22 cellular contexts compared by ENCODE assay signal in the genomic region with DNA sequence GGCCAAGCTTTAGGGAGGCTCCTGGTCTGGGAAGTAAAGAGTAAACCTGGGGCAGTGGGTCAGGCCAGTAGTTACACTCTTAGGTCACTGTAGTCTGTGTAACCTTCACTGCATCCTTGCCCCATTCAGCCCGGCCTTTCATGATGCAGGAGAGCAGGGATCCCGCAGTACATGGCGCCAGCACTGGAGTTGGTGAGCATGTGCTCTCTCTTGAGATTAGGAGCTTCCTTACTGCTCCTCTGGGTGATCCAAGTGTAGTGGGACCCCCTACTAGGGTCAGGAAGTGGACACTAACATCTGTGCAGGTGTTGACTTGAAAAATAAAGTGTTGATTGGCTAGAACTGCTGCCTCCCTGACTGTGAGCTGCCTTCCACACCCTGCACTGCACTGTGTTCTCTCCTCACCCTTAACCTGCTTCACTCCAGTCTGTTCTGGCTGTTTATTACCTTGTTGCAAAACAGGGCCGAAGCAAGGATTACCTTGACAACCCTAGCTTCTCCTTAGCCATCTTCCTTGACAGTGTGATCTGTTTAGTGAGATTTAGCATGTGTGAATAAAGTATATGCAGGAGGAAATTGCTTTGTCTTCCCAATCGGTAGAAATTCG. TPM values are rescaled to one million over a fixed set of nuclear protein-coding genes. Genes with fewer than 3 reads are reported as not detected.
DNase-seq lines count a peak whose midpoint lies in the region; ATAC-seq, FAIRE-seq and TF ChIP-seq lines count a peak whose summit lies in the region.
"Had no signal": no experiment of that assay in that cellular context is flagged by ENCODE, and none has a peak within 500 bp of the region (broad histone marks: within the 10 kb centered on the region; RNA-seq: fewer than 3 reads in every experiment).

No MANE protein-coding gene starts in this region.

- no peaks in the 10 kb centered on the region for H3K9me3 ChIP-seq in CD8-positive, alpha-beta T cell (ENCODE audit: low read length)
- no peaks in the 10 kb centered on the region for H3K9me3 ChIP-seq in OCI-LY7 (ENCODE audit: low read length)
- H3K9me3 ChIP-seq: Caco-2, left ventricle myocardium inferior, pancreas had no signal

- peaks cover 45% of the 10 kb centered on the region for H3K4me1 ChIP-seq in CD8-positive, alpha-beta T cell (ENCODE audit: insufficient read depth, low read length)
- H3K4me1 ChIP-seq in OCI-LY7 (ENCODE audit: insufficient read depth, low read length, poor library complexity, severe bottlenecking) = peaks cover 10% of the 10 kb centered on the region

- H3K27ac Mint-ChIP-seq in CD8-positive, alpha-beta T cell = peak overlapping the region; percentile 30
- H3K27ac Mint-ChIP-seq in natural killer cell treated with Interleukin-12 subunit alpha and Interleukin-12 subunit beta and Interleukin-15 and Interleukin-18, amount 100 ng/mL, for 72 hours = peak overlapping the region; percentile 37 to 65
- H3K27ac Mint-ChIP-seq: endodermal cell, type B pancreatic cell had no signal

- FAIRE-seq in bronchial epithelial cell (lab: Jason Lieb, UNC) = peak; percentile 50
- FAIRE-seq: astrocyte, H1, HTR-8/SVneo, pancreas had no signal

- peaks cover 67% of the 10 kb centered on the region for H3K36me3 Mint-ChIP-seq in CD8-positive, alpha-beta T cell
- peaks cover 8% of the 10 kb centered on the region for H3K36me3 Mint-ChIP-seq in natural killer cell treated with Interleukin-12 subunit alpha and Interleukin-12 subunit beta and Interleukin-15 and Interleukin-18, amount 100 ng/mL, for 72 hours

- 0 out of 2 replicates have a peak, but pooled peaks cover 10% of the 10 kb centered on the region for H4K20me1 ChIP-seq in OCI-LY7 (ENCODE audit: insufficient read depth, low read length)

- no peak overlapping the region for H3K4me3 Mint-ChIP-seq in CD8-positive, alpha-beta T cell
- H3K4me3 Mint-ChIP-seq in natural killer cell treated with Interleukin-12 subunit alpha and Interleukin-12 subunit beta and Interleukin-15 and Interleukin-18, amount 100 ng/mL, for 72 hours = no peak overlapping the region
- H3K4me3 Mint-ChIP-seq: endodermal cell, type B pancreatic cell had no signal

- BruUV-seq in OCI-LY7 (replicated peaks; lab: Mats Ljungman, UMichigan) = TSS peak; percentile 19

- H3K36me3 ChIP-seq in CD8-positive, alpha-beta T cell (ENCODE audit: insufficient read depth, low read length) = peaks cover 43% of the 10 kb centered on the region
- H3K36me3 ChIP-seq in OCI-LY7 (ENCODE audit: insufficient read depth, low read length) = peaks cover 68% of the 10 kb centered on the region
- peaks cover 30% of the 10 kb centered on the region for H3K36me3 ChIP-seq in bronchial epithelial cell (ENCODE audit: control insufficient read depth, insufficient read depth, low read length)

- H3K27ac ChIP-seq in CD8-positive, alpha-beta T cell (ENCODE audit: low read depth, low read length) = no peak overlapping the region
- no peak overlapping the region for H3K27ac ChIP-seq in OCI-LY7 (ENCODE audit: low read depth, low read length, poor library complexity, severe bottlenecking)
- H3K27ac ChIP-seq: left ventricle myocardium inferior, pancreas had no signal

- H3K4me3 ChIP-seq in CD8-positive, alpha-beta T cell (ENCODE audit: low read depth, low read length) = no peak overlapping the region
- H3K4me3 ChIP-seq in OCI-LY7 (ENCODE audit: low read depth, low read length, poor library complexity, severe bottlenecking) (no peak overlapping the region), bronchial epithelial cell (ENCODE audit: low read depth, low read length) (no peak overlapping the region)
- H3K4me3 ChIP-seq: left ventricle myocardium inferior, pancreas had no signal

- peaks cover 18% of the 10 kb centered on the region; the same call in 1 of the 2 replicates for H3K79me2 ChIP-seq in OCI-LY7 (ENCODE audit: insufficient read depth, low read depth, low read length)

- H3K27me3 Mint-ChIP-seq in CD8-positive, alpha-beta T cell (ENCODE audit: low read depth) = no peaks in the 10 kb centered on the region
- no peaks in the 10 kb centered on the region for H3K27me3 Mint-ChIP-seq in natural killer cell treated with Interleukin-12 subunit alpha and Interleukin-12 subunit beta and Interleukin-15 and Interleukin-18, amount 100 ng/mL, for 72 hours
- H3K27me3 Mint-ChIP-seq: type B pancreatic cell had no signal

- no peaks in the 10 kb centered on the region for H3K9me3 Mint-ChIP-seq in CD8-positive, alpha-beta T cell
- H3K9me3 Mint-ChIP-seq in natural killer cell treated with Interleukin-12 subunit alpha and Interleukin-12 subunit beta and Interleukin-15 and Interleukin-18, amount 100 ng/mL, for 72 hours = no peaks in the 10 kb centered on the region
- H3K9me3 Mint-ChIP-seq: endodermal cell, type B pancreatic cell had no signal

- H2AFZ ChIP-seq in OCI-LY7 (ENCODE audit: low read length) = no peak overlapping the region

- DNase-seq in CD8-positive, alpha-beta T cell = no peak
- no peak for DNase-seq in OCI-LY7 (ENCODE audit: low spot score)
- no peak for DNase-seq in bronchial epithelial cell (ENCODE audit: low read depth)
- DNase-seq in natural killer cell treated with Interleukin-12 subunit alpha and Interleukin-12 subunit beta and Interleukin-15 and Interleukin-18, amount 100 ng/mL, for 72 hours (ENCODE audit: low spot score) = no peak
- DNase-seq: activated effector memory CD4-positive, alpha-beta T cell treated with anti-CD3 and anti-CD28 coated beads, Interleukin-2, amount 50 U/mL, for 16 hours; Caco-2; EL; endodermal cell; NCI-H1105 treated with DMSO at 0.1 percent for 48 hours; NCI-H2107; NCI-H510A treated with DMSO at 0.1 percent for 48 hours; stimulated activated naive CD4-positive, alpha-beta T cell treated with Interleukin-2 at 50 U/mL for 16 hours had no signal

- CTCF ChIA-PET in CD8-positive, alpha-beta T cell (lab: Charles Lee) = interaction anchor here (1.1 to 1.8 kb wide), 4 partner anchors 10 to 28 kb away, joined by 3 to 5 read pairs (median 4); no protein-coding TSS in a partner anchor
- CTCF ChIA-PET in OCI-LY7 (lab: Charles Lee; ENCODE audit: unreplicated experiment) = no interaction called here

- H3K4me2 ChIP-seq in OCI-LY7 (ENCODE audit: low read length) = no peak overlapping the region

- ATAC-seq in CD8-positive, alpha-beta T cell = no peak
- ATAC-seq in natural killer cell treated with Interleukin-12 subunit alpha and Interleukin-12 subunit beta and Interleukin-15 and Interleukin-18, amount 100 ng/mL, for 72 hours = no peak
- no peak for ATAC-seq in GM19395 (IDR thresholded peaks at IDR 0.05; ENCODE audit: unreplicated experiment)
- ATAC-seq in GM19328 (IDR thresholded peaks at IDR 0.05; ENCODE audit: unreplicated experiment) = no peak
- ATAC-seq in GM18520 (IDR thresholded peaks at IDR 0.05; ENCODE audit: unreplicated experiment) = no peak
- ATAC-seq: pancreas, sciatic nerve had no signal

- intact Hi-C loops in CD8-positive, alpha-beta T cell (cut with DNase I, micrococcal nuclease) = no loop called here
- intact Hi-C loops in OCI-LY7 (cut with micrococcal nuclease; ENCODE audit: unreplicated experiment) = no loop called here

- H3K9me2 ChIP-seq in OCI-LY7 (ENCODE audit: insufficient read depth, low read length) = no peaks in the 10 kb centered on the region

- POLR2A ChIA-PET in CD8-positive, alpha-beta T cell (lab: Charles Lee) = interaction anchor here (0.5 to 5.3 kb wide), 2 partner anchors 23 to 28 kb away, joined by 4 to 29 read pairs; a partner anchor contains a TSS
- POLR2A ChIA-PET in OCI-LY7 (lab: Charles Lee) = interaction anchor here (1.3 kb wide), 1 partner anchor 23 kb away, joined by 3 read pairs; a partner anchor contains a TSS

- no peak for TF ChIP-seq CTCF in CD8-positive, alpha-beta T cell (IDR thresholded peaks at IDR 0.05)
- no peak for TF ChIP-seq CTCF in OCI-LY7 (conservative IDR thresholded peaks at IDR 0.05; ENCODE audit: low read length)
- no peak for TF ChIP-seq CTCF in bronchial epithelial cell (IDR thresholded peaks at IDR 0.05; ENCODE audit: insufficient read depth, low read length, severe bottlenecking)

- H3K27me3 ChIP-seq in CD8-positive, alpha-beta T cell (ENCODE audit: insufficient read depth, low read length) = no peaks in the 10 kb centered on the region
- H3K27me3 ChIP-seq in bronchial epithelial cell (ENCODE audit: control insufficient read depth, insufficient read depth, low read length) = no peaks in the 10 kb centered on the region
- H3K27me3 ChIP-seq: pancreas had no signal

- peaks cover 53% of the 10 kb centered on the region for H3K4me1 Mint-ChIP-seq in CD8-positive, alpha-beta T cell (ENCODE audit: low read depth)
- peaks cover 39 to 43% of the 10 kb centered on the region in 2 donors for H3K4me1 Mint-ChIP-seq in natural killer cell treated with Interleukin-12 subunit alpha and Interleukin-12 subunit beta and Interleukin-15 and Interleukin-18, amount 100 ng/mL, for 72 hours (ENCODE audit: low read depth in 2 of 2)

RNA-seq across cellular contexts. Expression of a gene that starts 5.2 kb away (rescaled TPM):
- 10 to 100 TPM; 76.7 to 79.0 TPM for total RNA-seq in CD8-positive, alpha-beta T cell
- total RNA-seq in OCI-LY7 (2014; rRNA removed; shearing (Covaris generic)) = 44.9 and 59.1 TPM in 2 replicates
- total RNA-seq in OCI-LY7 (2022) = 74.6 and 88.2 TPM in 2 replicates
- total RNA-seq in bronchial epithelial cell = 57.4 and 110 TPM in 2 replicates
- total RNA-seq in natural killer cell treated with Interleukin-12 subunit alpha and Interleukin-12 subunit beta and Interleukin-15 and Interleukin-18, amount 100 ng/mL, for 72 hours = 10 to 100 TPM; 69.3 to 79.8 TPM

RNA-seq across cellular contexts. Expression of a gene that starts 6.5 kb away (rescaled TPM):
- total RNA-seq in CD8-positive, alpha-beta T cell = 10 to 100 TPM; 41.0 to 46.0 TPM
- total RNA-seq in OCI-LY7 (2014; rRNA removed; shearing (Covaris generic)) = 39.2 and 40.1 TPM in 2 replicates
- total RNA-seq in OCI-LY7 (2022) = 67.5 and 68.2 TPM in 2 replicates
- total RNA-seq in bronchial epithelial cell = 44.2 and 54.5 TPM in 2 replicates
- 10 to 100 TPM; 60.8 to 68.5 TPM for total RNA-seq in natural killer cell treated with Interleukin-12 subunit alpha and Interleukin-12 subunit beta and Interleukin-15 and Interleukin-18, amount 100 ng/mL, for 72 hours

RNA-seq across cellular contexts. Expression of a gene that starts 13.4 kb away (rescaled TPM):
- total RNA-seq in CD8-positive, alpha-beta T cell = under 1 TPM; 0.73 to 0.94 TPM
- 2.7 and 4.0 TPM in 2 replicates for total RNA-seq in OCI-LY7 (2014; rRNA removed; shearing (Covaris generic))
- total RNA-seq in OCI-LY7 (2022) = 3.1 and 6.7 TPM in 2 replicates
- 1.3 and 1.9 TPM in 2 replicates for total RNA-seq in bronchial epithelial cell
- 1 to 10 TPM; 2.4 to 3.3 TPM for total RNA-seq in natural killer cell treated with Interleukin-12 subunit alpha and Interleukin-12 subunit beta and Interleukin-15 and Interleukin-18, amount 100 ng/mL, for 72 hours

RNA-seq across cellular contexts. Expression of a gene that starts 22.6 kb away (rescaled TPM):
- 1 to 10 TPM; 7.2 to 8.1 TPM for total RNA-seq in CD8-positive, alpha-beta T cell
- 12.7 and 14.9 TPM in 2 replicates for total RNA-seq in OCI-LY7 (2014; rRNA removed; shearing (Covaris generic))
- total RNA-seq in OCI-LY7 (2022) (12.3 and 14.3 TPM in 2 replicates), bronchial epithelial cell (10.2 and 22.1 TPM in 2 replicates)
- 10 to 100 TPM; 17.9 to 18.8 TPM for total RNA-seq in natural killer cell treated with Interleukin-12 subunit alpha and Interleukin-12 subunit beta and Interleukin-15 and Interleukin-18, amount 100 ng/mL, for 72 hours

RNA-seq across cellular contexts. Expression of a gene that starts 23.3 kb away (rescaled TPM):
- total RNA-seq in CD8-positive, alpha-beta T cell = 10 to 100 TPM; 74.3 to 78.7 TPM
- total RNA-seq in OCI-LY7 (2014; rRNA removed; shearing (Covaris generic)) = 42.4 and 51.6 TPM in 2 replicates
- total RNA-seq in OCI-LY7 (2022) (35.3 and 35.9 TPM in 2 replicates), bronchial epithelial cell (55.4 and 59.8 TPM in 2 replicates)
- total RNA-seq in natural killer cell treated with Interleukin-12 subunit alpha and Interleukin-12 subunit beta and Interleukin-15 and Interleukin-18, amount 100 ng/mL, for 72 hours = 10 to 100 TPM; 40.4 to 51.8 TPM
